ENCODE assay signal across 31 cellular contexts in the genomic region with DNA sequence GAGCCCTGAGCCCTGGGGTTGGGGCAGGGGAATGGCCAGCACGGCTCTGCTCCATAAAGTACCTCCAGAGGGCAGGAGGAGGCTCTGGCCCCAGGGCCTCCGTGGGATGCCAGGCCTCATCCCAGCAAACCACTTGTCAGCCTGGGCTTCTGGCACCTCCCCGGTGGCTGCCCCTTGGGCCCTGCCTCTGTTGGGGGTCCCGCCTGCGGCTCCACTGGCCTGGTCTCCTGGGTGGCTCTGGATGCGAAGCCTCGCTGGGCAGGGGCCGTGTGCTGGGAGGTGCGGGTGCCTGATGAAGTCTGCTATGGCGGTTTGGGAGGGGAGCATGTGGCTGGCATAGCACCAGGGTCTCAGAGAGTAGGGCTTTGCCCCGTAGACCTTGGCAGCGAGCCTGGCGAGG.
"Had no signal": no experiment of that assay in that cellular context is flagged by ENCODE, and none has a peak within 500 bp of the region (broad histone marks: within the 10 kb centered on the region; RNA-seq: fewer than 3 reads in every experiment).

No MANE protein-coding gene starts in this region.

- H3K27ac ChIP-seq: body of pancreas, brain microvascular endothelial cell, WERI-Rb-1 had no signal

- FAIRE-seq: astrocyte had no signal

- DNase-seq: activated CD4-positive, alpha-beta memory T cell treated with anti-CD3 and anti-CD28 coated beads, Interleukin-2, amount 10 ng/mL, durations not matched to agents 7 days and 5 days; activated CD4-positive, alpha-beta T cell treated with anti-CD3 and anti-CD28 coated beads for 1 hour; activated CD4-positive, alpha-beta T cell treated with anti-CD3 and anti-CD28 coated beads for 36 hours; activated CD4-positive, alpha-beta T cell treated with anti-CD3 and anti-CD28 coated beads for 48 hours; activated CD4-positive, alpha-beta T cell treated with anti-CD3 and anti-CD28 coated beads, Interleukin-2, amount 10 ng/mL, durations not matched to agents 7 days and 5 days; activated CD4-positive, alpha-beta T cell treated with anti-CD3 and anti-CD28 coated beads, Interleukin-2, amount 50 U/mL, for 48 hours; activated CD4-positive, CD25-positive, alpha-beta regulatory T cell; activated CD8-positive, alpha-beta memory T cell treated with anti-CD3 and anti-CD28 coated beads for 24 hours; activated CD8-positive, alpha-beta memory T cell treated with anti-CD3 and anti-CD28 coated beads, Interleukin-2, amount 10 ng/mL, durations not matched to agents 7 days and 5 days; activated CD8-positive, alpha-beta memory T cell treated with anti-CD3 and anti-CD28 coated beads, Interleukin-2, amount 50 U/mL, for 48 hours; activated CD8-positive, alpha-beta T cell treated with anti-CD3 and anti-CD28 coated beads, Interleukin-2, amount 10 ng/mL, durations not matched to agents 7 days and 5 days; activated effector memory CD4-positive, alpha-beta T cell treated with Interleukin-2 at 50 U/mL for 16 hours; activated gamma-delta T cell; activated naive CD4-positive, alpha-beta T cell treated with anti-CD3 and anti-CD28 coated beads, Interleukin-2, amount 10 ng/mL, durations not matched to agents 7 days and 5 days; activated naive CD4-positive, alpha-beta T cell treated with Interleukin-2 at 50 U/mL for 16 hours; activated naive CD8-positive, alpha-beta T cell treated with anti-CD3 and anti-CD28 coated beads, Interleukin-2, amount 10 ng/mL, durations not matched to agents 7 days and 5 days; activated naive CD8-positive, alpha-beta T cell treated with anti-CD3 and anti-CD28 coated beads, Interleukin-2, amount 50 U/mL, for 24 hours; activated T-cell treated with anti-CD3 and anti-CD28 coated beads, Interleukin-2, amount 50 U/mL, for 24 hours; activated T-cell treated with anti-CD3 and anti-CD28 coated beads, Interleukin-2, amount 50 U/mL, for 48 hours; amygdala; anterior cingulate cortex; body of pancreas; brain microvascular endothelial cell; central memory CD4-positive, alpha-beta T cell; T-helper 2 cell; T-helper 9 cell; WERI-Rb-1 had no signal

- H3K27me3 ChIP-seq: body of pancreas, brain microvascular endothelial cell, breast epithelium had no signal

- H3K4me3 ChIP-seq: body of pancreas, breast epithelium had no signal

- ATAC-seq: activated CD4-positive, alpha-beta T cell treated with anti-CD3 and anti-CD28 coated beads for 36 hours; activated CD4-positive, CD25-positive, alpha-beta regulatory T cell treated with anti-CD3 and anti-CD28 coated beads, Interleukin-2, amount 50 U/mL, for 24 hours; activated CD8-positive, alpha-beta memory T cell treated with anti-CD3 and anti-CD28 coated beads, Interleukin-2, amount 10 ng/mL, durations not matched to agents 7 days and 5 days; activated CD8-positive, alpha-beta T cell treated with anti-CD3 and anti-CD28 coated beads, Interleukin-2, amount 10 ng/mL, durations not matched to agents 7 days and 5 days; activated naive CD8-positive, alpha-beta T cell treated with anti-CD3 and anti-CD28 coated beads, Interleukin-2, amount 50 U/mL, for 24 hours; body of pancreas; WTC11 had no signal

- H3K4me1 ChIP-seq: body of pancreas, breast epithelium had no signal

- H3K9me3 ChIP-seq: body of pancreas, breast epithelium had no signal
